1 cellular context compared by ENCODE assay signal in the genomic region with DNA sequence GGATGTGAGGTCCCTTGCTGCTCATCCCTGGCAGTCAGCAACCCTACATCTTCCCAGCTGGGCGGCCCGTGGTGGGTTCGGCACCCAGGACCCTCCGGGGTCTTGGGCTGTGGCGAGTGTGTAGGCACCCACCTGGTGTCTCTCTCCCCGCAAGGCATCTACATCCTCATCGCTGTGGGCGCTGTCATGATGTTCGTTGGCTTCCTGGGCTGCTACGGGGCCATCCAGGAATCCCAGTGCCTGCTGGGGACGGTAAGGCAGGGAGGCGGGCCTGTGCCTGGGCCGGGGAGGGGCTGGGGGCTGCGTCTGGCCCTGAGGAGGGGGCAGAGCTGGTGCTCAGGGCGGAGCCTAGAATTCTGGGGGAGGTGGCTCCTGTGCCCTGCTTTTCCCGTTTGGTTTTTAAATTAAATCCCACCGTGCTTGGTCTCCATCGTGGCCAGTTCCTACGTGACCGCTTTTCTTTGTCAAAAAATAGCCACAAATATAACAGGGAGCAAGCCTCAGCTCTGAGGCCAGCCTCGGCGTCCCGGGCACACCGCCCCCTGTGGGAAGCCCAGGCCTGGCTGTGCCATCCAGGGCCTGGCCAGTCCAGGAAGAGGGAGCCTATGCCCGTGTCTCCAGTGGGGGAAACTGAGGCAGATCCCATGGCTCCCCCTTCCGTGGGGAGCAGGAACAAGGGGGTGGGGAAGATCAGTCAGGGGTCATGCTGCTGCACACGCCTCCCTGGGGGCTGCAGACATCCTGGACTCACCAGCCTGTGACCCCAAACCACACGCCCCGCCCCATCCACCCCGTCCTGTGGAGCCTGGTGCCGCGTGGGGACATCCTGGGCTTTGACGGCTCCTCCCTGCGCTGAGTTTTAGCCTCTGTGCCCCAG.
TF ChIP-seq lines count a peak whose summit lies in the region.

No MANE protein-coding gene starts in this region.

TF ChIP-seq in GM23338, 12 proteins besides CTCF, POLR2A, EP300 and RAD21 (continued from another document):
- TF ChIP-seq, protein P1, sequence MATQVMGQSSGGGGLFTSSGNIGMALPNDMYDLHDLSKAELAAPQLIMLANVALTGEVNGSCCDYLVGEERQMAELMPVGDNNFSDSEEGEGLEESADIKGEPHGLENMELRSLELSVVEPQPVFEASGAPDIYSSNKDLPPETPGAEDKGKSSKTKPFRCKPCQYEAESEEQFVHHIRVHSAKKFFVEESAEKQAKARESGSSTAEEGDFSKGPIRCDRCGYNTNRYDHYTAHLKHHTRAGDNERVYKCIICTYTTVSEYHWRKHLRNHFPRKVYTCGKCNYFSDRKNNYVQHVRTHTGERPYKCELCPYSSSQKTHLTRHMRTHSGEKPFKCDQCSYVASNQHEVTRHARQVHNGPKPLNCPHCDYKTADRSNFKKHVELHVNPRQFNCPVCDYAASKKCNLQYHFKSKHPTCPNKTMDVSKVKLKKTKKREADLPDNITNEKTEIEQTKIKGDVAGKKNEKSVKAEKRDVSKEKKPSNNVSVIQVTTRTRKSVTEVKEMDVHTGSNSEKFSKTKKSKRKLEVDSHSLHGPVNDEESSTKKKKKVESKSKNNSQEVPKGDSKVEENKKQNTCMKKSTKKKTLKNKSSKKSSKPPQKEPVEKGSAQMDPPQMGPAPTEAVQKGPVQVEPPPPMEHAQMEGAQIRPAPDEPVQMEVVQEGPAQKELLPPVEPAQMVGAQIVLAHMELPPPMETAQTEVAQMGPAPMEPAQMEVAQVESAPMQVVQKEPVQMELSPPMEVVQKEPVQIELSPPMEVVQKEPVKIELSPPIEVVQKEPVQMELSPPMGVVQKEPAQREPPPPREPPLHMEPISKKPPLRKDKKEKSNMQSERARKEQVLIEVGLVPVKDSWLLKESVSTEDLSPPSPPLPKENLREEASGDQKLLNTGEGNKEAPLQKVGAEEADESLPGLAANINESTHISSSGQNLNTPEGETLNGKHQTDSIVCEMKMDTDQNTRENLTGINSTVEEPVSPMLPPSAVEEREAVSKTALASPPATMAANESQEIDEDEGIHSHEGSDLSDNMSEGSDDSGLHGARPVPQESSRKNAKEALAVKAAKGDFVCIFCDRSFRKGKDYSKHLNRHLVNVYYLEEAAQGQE (IDR thresholded peaks at IDR 0.05; ENCODE audit: unreplicated experiment) = no peak
- TF ChIP-seq JUNB (IDR thresholded peaks at IDR 0.05; ENCODE audit: unreplicated experiment) = no peak
